ENCODE assay signal across 1 cellular context in the genomic region with DNA sequence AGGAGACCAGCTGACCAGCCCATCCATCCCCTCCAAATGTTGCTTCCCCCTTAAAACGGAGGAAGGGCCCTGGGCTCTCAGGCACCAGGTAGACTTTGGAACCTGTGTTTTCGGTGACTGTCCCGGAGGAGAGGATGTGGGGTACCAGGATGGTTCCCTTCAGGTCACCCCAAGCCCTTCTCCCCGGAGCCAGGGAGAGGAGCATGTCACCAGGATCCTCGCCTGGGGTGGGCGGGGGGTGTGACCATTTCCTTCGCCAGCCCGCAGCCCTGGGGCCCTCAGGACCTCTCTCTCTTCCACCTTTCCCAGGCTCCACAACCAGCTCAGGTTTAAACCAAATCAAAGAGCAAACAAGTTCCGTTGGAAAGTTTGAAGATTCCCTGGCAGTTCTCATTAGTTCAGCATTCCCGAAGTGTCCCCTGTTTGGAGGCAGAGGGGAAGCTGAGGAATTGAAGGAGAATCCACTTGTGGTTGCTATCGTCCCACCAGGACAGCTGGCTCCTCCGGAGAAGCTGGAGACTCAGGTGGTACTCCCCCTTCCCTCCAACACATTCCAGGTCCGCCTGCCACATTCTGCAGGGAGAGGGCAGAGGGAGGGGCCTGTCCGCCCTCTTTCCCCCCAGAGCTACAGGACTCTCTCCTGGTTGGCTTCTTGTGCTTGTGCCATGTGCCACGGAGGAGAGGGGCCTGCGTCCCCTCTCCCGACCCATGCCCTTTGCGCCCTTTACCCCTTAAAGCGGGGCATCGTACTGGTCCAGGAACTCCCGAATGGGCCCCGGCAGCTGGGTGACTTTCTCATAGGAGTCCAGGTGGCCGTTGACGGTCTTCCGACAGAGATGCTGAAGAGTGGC.
A peak's percentile ranks its signal among the peaks of the same experiment; 100 is the strongest.
TF ChIP-seq lines count a peak whose summit lies in the region.

No MANE protein-coding gene starts in this region.

TF ChIP-seq in HepG2, 621 proteins besides CTCF, POLR2A, EP300 and RAD21:
- TF ChIP-seq DBP (CRISPR knock-in tag; IDR thresholded peaks at IDR 0.05; ENCODE audit: not compliant biosample characterization) (no peak), ZBTB7A (CRISPR knock-in tag; IDR thresholded peaks at IDR 0.05) (no peak), ZNF709 (CRISPR knock-in tag; IDR thresholded peaks at IDR 0.05) (no peak), ZNF512 (CRISPR knock-in tag; IDR thresholded peaks at IDR 0.05) (no peak), TEAD3 (CRISPR knock-in tag; optimal IDR thresholded peaks at IDR 0.05; ENCODE audit: borderline replicate concordance) (peak; percentile 54), ZNF720 (CRISPR knock-in tag; IDR thresholded peaks at IDR 0.05) (no peak), HNRNPL (IDR thresholded peaks at IDR 0.05; ENCODE audit: low read depth, low read length) (0 out of 2 replicates have a peak, but pooled peaks have one; percentile 41), BRCA1 (CRISPR knock-in tag; IDR thresholded peaks at IDR 0.05) (no peak), ZNF558 (CRISPR knock-in tag; IDR thresholded peaks at IDR 0.05; ENCODE audit: borderline replicate concordance) (no peak)
- TF ChIP-seq, protein P1, sequence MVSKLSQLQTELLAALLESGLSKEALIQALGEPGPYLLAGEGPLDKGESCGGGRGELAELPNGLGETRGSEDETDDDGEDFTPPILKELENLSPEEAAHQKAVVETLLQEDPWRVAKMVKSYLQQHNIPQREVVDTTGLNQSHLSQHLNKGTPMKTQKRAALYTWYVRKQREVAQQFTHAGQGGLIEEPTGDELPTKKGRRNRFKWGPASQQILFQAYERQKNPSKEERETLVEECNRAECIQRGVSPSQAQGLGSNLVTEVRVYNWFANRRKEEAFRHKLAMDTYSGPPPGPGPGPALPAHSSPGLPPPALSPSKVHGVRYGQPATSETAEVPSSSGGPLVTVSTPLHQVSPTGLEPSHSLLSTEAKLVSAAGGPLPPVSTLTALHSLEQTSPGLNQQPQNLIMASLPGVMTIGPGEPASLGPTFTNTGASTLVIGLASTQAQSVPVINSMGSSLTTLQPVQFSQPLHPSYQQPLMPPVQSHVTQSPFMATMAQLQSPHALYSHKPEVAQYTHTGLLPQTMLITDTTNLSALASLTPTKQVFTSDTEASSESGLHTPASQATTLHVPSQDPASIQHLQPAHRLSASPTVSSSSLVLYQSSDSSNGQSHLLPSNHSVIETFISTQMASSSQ (IDR thresholded peaks at IDR 0.05; ENCODE audit: low read depth): no peak
- TF ChIP-seq, protein P1 (CRISPR knock-in tag; IDR thresholded peaks at IDR 0.05; ENCODE audit: borderline replicate concordance): 0 out of 2 replicates have a peak, but pooled peaks have one; percentile 8
- TF ChIP-seq, protein P2, sequence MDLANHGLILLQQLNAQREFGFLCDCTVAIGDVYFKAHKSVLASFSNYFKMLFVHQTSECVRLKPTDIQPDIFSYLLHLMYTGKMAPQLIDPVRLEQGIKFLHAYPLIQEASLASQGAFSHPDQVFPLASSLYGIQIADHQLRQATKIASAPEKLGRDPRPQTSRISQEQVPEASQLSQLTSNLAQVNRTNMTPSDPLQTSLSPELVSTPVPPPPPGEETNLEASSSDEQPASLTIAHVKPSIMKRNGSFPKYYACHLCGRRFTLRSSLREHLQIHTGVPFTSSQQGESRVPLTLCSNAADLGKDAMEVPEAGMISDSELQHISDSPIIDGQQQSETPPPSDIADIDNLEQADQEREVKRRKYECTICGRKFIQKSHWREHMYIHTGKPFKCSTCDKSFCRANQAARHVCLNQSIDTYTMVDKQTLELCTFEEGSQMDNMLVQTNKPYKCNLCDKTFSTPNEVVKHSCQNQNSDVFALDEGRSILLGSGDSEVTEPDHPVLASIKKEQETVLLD (CRISPR knock-in tag; IDR thresholded peaks at IDR 0.05; ENCODE audit: low read depth): no peak
- TF ChIP-seq, protein P3, sequence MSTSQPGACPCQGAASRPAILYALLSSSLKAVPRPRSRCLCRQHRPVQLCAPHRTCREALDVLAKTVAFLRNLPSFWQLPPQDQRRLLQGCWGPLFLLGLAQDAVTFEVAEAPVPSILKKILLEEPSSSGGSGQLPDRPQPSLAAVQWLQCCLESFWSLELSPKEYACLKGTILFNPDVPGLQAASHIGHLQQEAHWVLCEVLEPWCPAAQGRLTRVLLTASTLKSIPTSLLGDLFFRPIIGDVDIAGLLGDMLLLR (CRISPR knock-in tag; IDR thresholded peaks at IDR 0.05): 0 out of 2 replicates have a peak, but pooled peaks have one; percentile 4
TF ChIP-seq in HepG2: peak in this region for 4.
